In genomic region chr18:56727399-56727798, GRCh38 we compare ENCODE assay signal across 18 cellular contexts.
DNase-seq lines count a peak whose midpoint lies in the region; ATAC-seq, FAIRE-seq and TF ChIP-seq lines count a peak whose summit lies in the region.
"Had no signal": no experiment of that assay in that cellular context is flagged by ENCODE, and none has a peak within 500 bp of the region (broad histone marks: within the 10 kb centered on the region; RNA-seq: fewer than 3 reads in every experiment).

No MANE protein-coding gene starts in this region.

- peak; percentile 1 for DNase-seq in activated CD8-positive, alpha-beta memory T cell treated with anti-CD3 and anti-CD28 coated beads, Interleukin-2, amount 50 U/mL, for 24 hours (ENCODE audit: extremely low read depth)
- no peak for DNase-seq in activated CD8-positive, alpha-beta memory T cell treated with anti-CD3 and anti-CD28 coated beads, Interleukin-2, amount 50 U/mL, for 48 hours
- DNase-seq in progenitor cell of endocrine pancreas (ENCODE audit: low spot score, unreplicated experiment) (no peak), left cardiac atrium (no peak), frontal cortex (ENCODE audit: low spot score in 2 of 2) (no peak), RKO (ENCODE audit: low spot score) (no peak)
- peak; percentile 16 for DNase-seq in stimulated activated CD8-positive, alpha-beta memory T cell treated with anti-CD3 and anti-CD28 coated beads, Interleukin-4, amount 100 ng/mL, for 24 hours (ENCODE audit: low read depth)
- DNase-seq: cortex of kidney, DMS153, GDM1, immature natural killer cell, NCI-H1105, NCI-H2081, SHP77 had no signal

- peak overlapping the region; percentile 83 for H3K27ac Mint-ChIP-seq in activated T-helper 17 cell treated with anti-CD3 and anti-CD28 coated beads, Interleukin-2, amount 50 U/mL, for 72 hours
- peak overlapping the region; percentile 69 for H3K27ac Mint-ChIP-seq in progenitor cell of endocrine pancreas
- H3K27ac Mint-ChIP-seq: type B pancreatic cell had no signal

- no peak for FAIRE-seq in frontal cortex (lab: Jason Lieb, UNC)
- FAIRE-seq: HepG2 had no signal

- peaks cover 26% of the 10 kb centered on the region for H3K4me1 Mint-ChIP-seq in activated T-helper 17 cell treated with anti-CD3 and anti-CD28 coated beads, Interleukin-2, amount 50 U/mL, for 72 hours
- H3K4me1 Mint-ChIP-seq in progenitor cell of endocrine pancreas (ENCODE audit: low read depth) = peaks cover 6% of the 10 kb centered on the region
- H3K4me1 Mint-ChIP-seq: immature natural killer cell, neural crest cell had no signal

- peaks cover 77% of the 10 kb centered on the region for H3K36me3 Mint-ChIP-seq in activated T-helper 17 cell treated with anti-CD3 and anti-CD28 coated beads, Interleukin-2, amount 50 U/mL, for 72 hours (ENCODE audit: low read depth)
- peaks cover 13% of the 10 kb centered on the region for H3K36me3 Mint-ChIP-seq in progenitor cell of endocrine pancreas (ENCODE audit: insufficient read depth)

- intact Hi-C loops in left cardiac atrium (cut with DNase I) = no loop called here

- peak; percentile 100 for ATAC-seq in activated T-helper 17 cell treated with anti-CD3 and anti-CD28 coated beads, Interleukin-2, amount 50 U/mL, for 72 hours (replicated peaks)
- ATAC-seq in left cardiac atrium = no peak
- ATAC-seq: HepG2 had no signal

- TF ChIP-seq CTCF in progenitor cell of endocrine pancreas (IDR thresholded peaks at IDR 0.05; ENCODE audit: unreplicated experiment) = no peak

- H3K27me3 Mint-ChIP-seq in activated T-helper 17 cell treated with anti-CD3 and anti-CD28 coated beads, Interleukin-2, amount 50 U/mL, for 72 hours = no peaks in the 10 kb centered on the region
- no peaks in the 10 kb centered on the region for H3K27me3 Mint-ChIP-seq in progenitor cell of endocrine pancreas
- H3K27me3 Mint-ChIP-seq: type B pancreatic cell had no signal

- H3K9me3 Mint-ChIP-seq in activated T-helper 17 cell treated with anti-CD3 and anti-CD28 coated beads, Interleukin-2, amount 50 U/mL, for 72 hours = peaks cover 3% of the 10 kb centered on the region
- peaks cover 13% of the 10 kb centered on the region for H3K9me3 Mint-ChIP-seq in progenitor cell of endocrine pancreas (ENCODE audit: low read depth)
- H3K9me3 Mint-ChIP-seq: immature natural killer cell, neural crest cell, type B pancreatic cell had no signal

- peak overlapping the region; percentile 46 for H3K4me3 Mint-ChIP-seq in activated T-helper 17 cell treated with anti-CD3 and anti-CD28 coated beads, Interleukin-2, amount 50 U/mL, for 72 hours
- no peak overlapping the region for H3K4me3 Mint-ChIP-seq in progenitor cell of endocrine pancreas (ENCODE audit: low read depth)
- H3K4me3 Mint-ChIP-seq: immature natural killer cell, neural crest cell, type B pancreatic cell had no signal

Comparison
In these comparisons a context has a peak if more than half of its experiments do, and no peak if none do; other contexts are left out.
1. DNase-seq: peak in activated CD8-positive, alpha-beta memory T cell treated with anti-CD3 and anti-CD28 coated beads, Interleukin-2, amount 50 U/mL, for 24 hours (single experiment) and stimulated activated CD8-positive, alpha-beta memory T cell treated with anti-CD3 and anti-CD28 coated beads, Interleukin-4, amount 100 ng/mL, for 24 hours (single experiment); none in activated CD8-positive, alpha-beta memory T cell treated with anti-CD3 and anti-CD28 coated beads, Interleukin-2, amount 50 U/mL, for 48 hours (single experiment), progenitor cell of endocrine pancreas (single experiment), left cardiac atrium (single experiment), frontal cortex (0 of 2) and RKO (single experiment).